Comparison of ENCODE assay signal across 19 cellular contexts in genomic region chr2:177682768-177683472, GRCh38.
DNase-seq lines count a peak whose midpoint lies in the region; ATAC-seq and TF ChIP-seq lines count a peak whose summit lies in the region.
"Had no signal": no experiment of that assay in that cellular context is flagged by ENCODE, and none has a peak within 500 bp of the region (broad histone marks: within the 10 kb centered on the region; RNA-seq: fewer than 3 reads in every experiment).

No MANE protein-coding gene starts in this region.

- TF ChIP-seq CTCF in cardiac muscle cell (IDR thresholded peaks at IDR 0.05; ENCODE audit: low read depth, low read length) (no peak), left ventricle myocardium inferior (IDR thresholded peaks at IDR 0.05; ENCODE audit: borderline replicate concordance) (no peak), nephron (IDR thresholded peaks at IDR 0.05; ENCODE audit: unreplicated experiment in 3 of 3) (no peak)

- peaks cover 19% of the 10 kb centered on the region for H3K4me1 ChIP-seq in cardiac muscle cell (ENCODE audit: low read depth)
- peaks cover 22% of the 10 kb centered on the region for H3K4me1 ChIP-seq in left ventricle myocardium inferior
- H3K4me1 ChIP-seq: Caco-2 had no signal

- H3K27me3 Mint-ChIP-seq in nephron (ENCODE audit: low read depth) = no peaks in the 10 kb centered on the region
- peaks cover 4% of the 10 kb centered on the region for H3K27me3 Mint-ChIP-seq in activated CD4-positive, alpha-beta T cell treated with anti-CD3 and anti-CD28 coated beads, Interleukin-2, amount 10 ng/mL, durations not matched to agents 24 days and 14 days
- H3K27me3 Mint-ChIP-seq: B cell; CD4-positive, CD25-positive, alpha-beta regulatory T cell had no signal

- peak; percentile 33 for ATAC-seq in left lobe of liver
- ATAC-seq: CD8-positive, alpha-beta T cell had no signal

- H3K27me3 ChIP-seq in cardiac muscle cell = no peaks in the 10 kb centered on the region
- no peaks in the 10 kb centered on the region for H3K27me3 ChIP-seq in left ventricle myocardium inferior (ENCODE audit: low read depth)
- H3K27me3 ChIP-seq: BLaER1 had no signal

- no peaks in the 10 kb centered on the region for H3K9me3 Mint-ChIP-seq in nephron
- no peaks in the 10 kb centered on the region for H3K9me3 Mint-ChIP-seq in activated CD4-positive, alpha-beta T cell treated with anti-CD3 and anti-CD28 coated beads, Interleukin-2, amount 10 ng/mL, durations not matched to agents 24 days and 14 days
- H3K9me3 Mint-ChIP-seq: CD4-positive, CD25-positive, alpha-beta regulatory T cell; CD8-positive, alpha-beta T cell; GM23338; H9; HFFc6 had no signal

- H3K4me1 Mint-ChIP-seq in nephron = peaks cover 8% of the 10 kb centered on the region
- H3K4me1 Mint-ChIP-seq in activated CD4-positive, alpha-beta T cell treated with anti-CD3 and anti-CD28 coated beads, Interleukin-2, amount 10 ng/mL, durations not matched to agents 24 days and 14 days = no peaks in the 10 kb centered on the region
- H3K4me1 Mint-ChIP-seq: B cell; CD4-positive, CD25-positive, alpha-beta regulatory T cell; H9 had no signal

- DNase-seq in cardiac muscle cell (ENCODE audit: low read depth in 1 of 2, low spot score in 1 of 2) (no peak), left ventricle myocardium inferior (no peak), left lobe of liver (ENCODE audit: low spot score) (no peak)
- DNase-seq in stimulated activated CD4-positive, alpha-beta T cell treated with anti-CD3 and anti-CD28 coated beads, Interleukin-1b, Interleukin-23, amount 100 ng/mL, for 48 hours = no peak
- no peak for DNase-seq in activated CD4-positive, alpha-beta T cell treated with anti-CD3 and anti-CD28 coated beads, Interleukin-2, amount 10 ng/mL, durations not matched to agents 24 days and 14 days
- DNase-seq: Caco-2; CD4-positive, CD25-positive, alpha-beta regulatory T cell; CD8-positive, alpha-beta T cell; DMS153; DND-41; GF-D8; H9; HFFc6 had no signal

- peak overlapping the region in 2 of 3 experiments; percentile 11 to 21 for H3K27ac Mint-ChIP-seq in nephron
- H3K27ac Mint-ChIP-seq in activated CD4-positive, alpha-beta T cell treated with anti-CD3 and anti-CD28 coated beads, Interleukin-2, amount 10 ng/mL, durations not matched to agents 24 days and 14 days = no peak overlapping the region
- H3K27ac Mint-ChIP-seq: B cell; CD4-positive, CD25-positive, alpha-beta regulatory T cell; CD8-positive, alpha-beta T cell; GM23338; H9; HFFc6 had no signal

- H3K4me3 ChIP-seq in cardiac muscle cell (no peak overlapping the region), left ventricle myocardium inferior (no peak overlapping the region)
- H3K4me3 ChIP-seq: BLaER1, GM23338 had no signal

- no peak overlapping the region for H3K4me3 Mint-ChIP-seq in nephron
- no peak overlapping the region for H3K4me3 Mint-ChIP-seq in activated CD4-positive, alpha-beta T cell treated with anti-CD3 and anti-CD28 coated beads, Interleukin-2, amount 10 ng/mL, durations not matched to agents 24 days and 14 days
- H3K4me3 Mint-ChIP-seq: B cell; CD4-positive, CD25-positive, alpha-beta regulatory T cell; CD8-positive, alpha-beta T cell; GM23338; H9; HFFc6 had no signal

- peak overlapping the region; percentile 57 for H3K27ac ChIP-seq in cardiac muscle cell
- no peak overlapping the region for H3K27ac ChIP-seq in left ventricle myocardium inferior (replicated peaks)
- H3K27ac ChIP-seq: 22Rv1, BLaER1, C4-2B had no signal

- H3K9me3 ChIP-seq in cardiac muscle cell (ENCODE audit: low read depth) = no peaks in the 10 kb centered on the region
- H3K9me3 ChIP-seq in left ventricle myocardium inferior (replicated peaks) = no peaks in the 10 kb centered on the region
- H3K9me3 ChIP-seq: BLaER1, Caco-2 had no signal

- no peaks in the 10 kb centered on the region for H3K36me3 ChIP-seq in cardiac muscle cell
- no peaks in the 10 kb centered on the region for H3K36me3 ChIP-seq in left ventricle myocardium inferior
- H3K36me3 ChIP-seq: BLaER1 had no signal

- intact Hi-C loops in left ventricle myocardium inferior (cut with micrococcal nuclease) = no loop called here
- intact Hi-C loops in activated CD4-positive, alpha-beta T cell treated with anti-CD3 and anti-CD28 coated beads, Interleukin-2, amount 10 ng/mL, durations not matched to agents 24 days and 14 days (cut with micrococcal nuclease) = no loop called here

- no peaks in the 10 kb centered on the region for H3K36me3 Mint-ChIP-seq in nephron (ENCODE audit: low read depth)
- no peaks in the 10 kb centered on the region for H3K36me3 Mint-ChIP-seq in activated CD4-positive, alpha-beta T cell treated with anti-CD3 and anti-CD28 coated beads, Interleukin-2, amount 10 ng/mL, durations not matched to agents 24 days and 14 days (ENCODE audit: low read depth)
- H3K36me3 Mint-ChIP-seq: CD4-positive, CD25-positive, alpha-beta regulatory T cell; CD8-positive, alpha-beta T cell had no signal
